In the genomic region with DNA sequence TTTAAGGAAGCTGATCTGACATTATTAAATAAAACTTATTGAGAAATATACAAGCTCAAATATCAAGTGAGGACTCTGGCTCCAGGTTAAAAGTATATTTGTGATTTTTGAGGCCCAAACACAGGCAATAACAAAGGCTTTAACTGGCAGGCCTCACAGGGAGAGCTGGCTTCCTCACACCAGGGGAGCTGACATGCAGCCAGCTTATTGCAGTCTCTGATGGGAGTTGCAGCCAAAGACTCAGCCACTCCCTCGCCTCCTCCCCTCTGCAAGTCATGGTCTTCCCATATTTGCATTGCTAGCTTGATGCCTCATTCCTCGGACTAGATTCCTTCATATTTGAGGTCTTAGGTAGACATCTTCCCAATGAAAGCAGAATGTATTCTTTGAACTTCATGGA, we compare ENCODE assay signal across 12 cellular contexts.
A peak's percentile ranks its signal among the peaks of the same experiment; 100 is the strongest.
DNase-seq lines count a peak whose midpoint lies in the region.
"Had no signal": no experiment of that assay in that cellular context is flagged by ENCODE, and none has a peak within 500 bp of the region (broad histone marks: within the 10 kb centered on the region; RNA-seq: fewer than 3 reads in every experiment).

No MANE protein-coding gene starts in this region.

- H3K27me3 ChIP-seq in neuron (ENCODE audit: insufficient read depth, low read length): no peaks in the 10 kb centered on the region
- H3K27me3 ChIP-seq: upper lobe of left lung had no signal

- H2AFZ ChIP-seq in neuron (ENCODE audit: low read depth, low read length): peak overlapping the region; percentile 85

- H3K9me3 ChIP-seq in neuron (ENCODE audit: low read length): no peaks in the 10 kb centered on the region
- H3K9me3 ChIP-seq: upper lobe of left lung had no signal

- peaks cover 10% of the 10 kb centered on the region for H3K4me1 ChIP-seq in neuron (ENCODE audit: insufficient read depth, low read length)
- H3K4me1 ChIP-seq: upper lobe of left lung had no signal

- H3K36me3 ChIP-seq in neuron (ENCODE audit: insufficient read depth, low read length): no peaks in the 10 kb centered on the region
- H3K36me3 ChIP-seq: upper lobe of left lung had no signal

- H3K4me3 ChIP-seq in neuron (ENCODE audit: low read length): no peak overlapping the region
- H3K4me3 ChIP-seq: upper lobe of left lung had no signal

- DNase-seq in NCI-H1417 (lab: John Stamatoyannopoulos, UW) (peak in 2 of 3 experiments; percentile 24 to 39), NCI-H1417 treated with DMSO at 0.1 percent for 48 hours (lab: John Stamatoyannopoulos, UW) (no peak), NCI-H226 (peak; percentile 69), ecto neural progenitor cell (ENCODE audit: low spot score) (peak; percentile 49), activated gamma-delta T cell (lab: John Stamatoyannopoulos, UW) (no peak), SHP77 treated with DMSO at 0.1 percent for 48 hours (lab: John Stamatoyannopoulos, UW) (no peak), activated T-cell treated with anti-CD3 and anti-CD28 coated beads for 4 hours (no peak)
- DNase-seq: 8988T, DMS53, naive B cell, upper lobe of left lung had no signal

Comparison
In these comparisons a context has a peak if more than half of its experiments do, and no peak if none do; other contexts are left out.
1. DNase-seq: peak in NCI-H1417 (2 of 3), NCI-H226 (single experiment) and ecto neural progenitor cell (single experiment); none in NCI-H1417 treated with DMSO at 0.1 percent for 48 hours (single experiment), activated gamma-delta T cell (single experiment), SHP77 treated with DMSO at 0.1 percent for 48 hours (single experiment) and activated T-cell treated with anti-CD3 and anti-CD28 coated beads for 4 hours (single experiment).